In genomic region chr11:65112551-65113360, GRCh38 we compare ENCODE assay signal across 1 cellular context.
A peak's percentile ranks its signal among the peaks of the same experiment; 100 is the strongest.
TF ChIP-seq lines count a peak whose summit lies in the region.

No MANE protein-coding gene starts in this region.

TF ChIP-seq in neural cell, 6 proteins besides CTCF, POLR2A, EP300 and RAD21 (continued from another document):
- TF ChIP-seq REST (IDR thresholded peaks at IDR 0.05; ENCODE audit: borderline replicate concordance) (no peak), EZH2 (IDR thresholded peaks at IDR 0.05; ENCODE audit: borderline replicate concordance, insufficient read depth, low read length, poor library complexity, severe bottlenecking) (no peak), SMC3 (conservative IDR thresholded peaks at IDR 0.05; ENCODE audit: poor library complexity) (peak; percentile 22), POLR2AphosphoS5 (IDR thresholded peaks at IDR 0.05) (peak; percentile 54)
